In genomic region chr20:48933017-48933766, GRCh38 we compare ENCODE assay signal across 9 cellular contexts. TPM values are rescaled to one million over a fixed set of nuclear protein-coding genes. Genes with fewer than 3 reads are reported as not detected.
DNase-seq lines count a peak whose midpoint lies in the region; ATAC-seq lines count a peak whose summit lies in the region.
"Had no signal": no experiment of that assay in that cellular context is flagged by ENCODE, and none has a peak within 500 bp of the region (broad histone marks: within the 10 kb centered on the region; RNA-seq: fewer than 3 reads in every experiment).

No MANE protein-coding gene starts in this region.

- intact Hi-C loops in Right ventricle myocardium inferior (cut with DNase I) = no loop called here
- intact Hi-C loops in cardiac septum (cut with DNase I) = no loop called here

- DNase-seq in Right ventricle myocardium inferior (ENCODE audit: missing footprints) (no peak), cardiac septum (ENCODE audit: low spot score) (no peak), SW480 (ENCODE audit: low spot score) (peak; percentile 98), left lobe of liver (ENCODE audit: low spot score) (no peak), hepatic stellate cell (ENCODE audit: low spot score) (no peak), NCI-H446 (lab: John Stamatoyannopoulos, UW) (no peak), anterior cingulate cortex (lab: John Stamatoyannopoulos, UW) (no peak)
- DNase-seq: NCI-H2081 treated with DMSO at 0.1 percent for 48 hours had no signal

- ATAC-seq in Right ventricle myocardium inferior (peak; percentile 38), left lobe of liver (peak; percentile 13), GM21723 (IDR thresholded peaks at IDR 0.05; ENCODE audit: unreplicated experiment) (no peak)

RNA-seq across cellular contexts. Expression of gene ARFGEF2, which starts 11.7 kb away (rescaled TPM):
- total RNA-seq in Right ventricle myocardium inferior = 39.1 TPM
- total RNA-seq in cardiac septum = 37.0 TPM
- total RNA-seq in left lobe of liver = 24.3 TPM
